ENCODE assay signal across 19 cellular contexts in the genomic region with DNA sequence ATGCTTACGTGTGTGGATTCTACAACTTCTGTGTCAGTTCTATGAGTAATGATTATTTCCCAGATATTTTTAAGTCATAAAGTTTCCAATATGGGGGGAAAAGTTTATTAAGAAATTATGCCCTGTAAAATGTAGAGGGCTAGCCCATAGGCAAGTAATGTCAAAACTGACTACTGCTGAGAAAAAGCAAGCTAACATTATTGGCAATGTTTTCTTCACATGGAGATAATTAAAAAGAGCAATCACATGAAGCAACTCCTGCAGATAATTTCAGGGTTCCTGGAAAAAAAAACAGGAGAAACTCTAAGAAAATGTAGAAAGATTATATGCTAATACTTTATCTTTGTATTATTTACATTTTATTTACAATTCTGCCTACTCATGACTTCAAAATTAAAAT. TPM values are rescaled to one million over a fixed set of nuclear protein-coding genes. Genes with fewer than 3 reads are reported as not detected.
DNase-seq lines count a peak whose midpoint lies in the region; ATAC-seq and TF ChIP-seq lines count a peak whose summit lies in the region.
"Had no signal": no experiment of that assay in that cellular context is flagged by ENCODE, and none has a peak within 500 bp of the region (broad histone marks: within the 10 kb centered on the region; RNA-seq: fewer than 3 reads in every experiment).

No MANE protein-coding gene starts in this region.

- BruUV-seq in A673 (replicated peaks; lab: Mats Ljungman, UMichigan) = no TSS peak

- H3K27ac ChIP-seq in A673 (ENCODE audit: low read depth, low read length, poor library complexity, severe bottlenecking) (peak overlapping the region; percentile 19), sigmoid colon (peak overlapping the region in 3 of 4 donors; percentile 38 to 59 (median 40)), thyroid gland (no peak overlapping the region)

- H3K4me3 ChIP-seq in A673 (ENCODE audit: low read depth, low read length, poor library complexity, severe bottlenecking) (no peak overlapping the region), sigmoid colon (no peak overlapping the region), thyroid gland (replicated peaks in 1 of 3) (no peak overlapping the region)
- H3K4me3 ChIP-seq: K562 had no signal

- H3K27me3 ChIP-seq in A673 (replicated peaks; ENCODE audit: insufficient read depth, low read depth, low read length, poor library complexity) (no peaks in the 10 kb centered on the region), sigmoid colon (no peaks in the 10 kb centered on the region), thyroid gland (no peaks in the 10 kb centered on the region)

- DNase-seq in A673 (ENCODE audit: low spot score) (no peak), NCI-H69 (lab: John Stamatoyannopoulos, UW) (peak; percentile 40), fibroblast of gingiva (ENCODE audit: low read depth) (peak; percentile 56), sigmoid colon (no peak), thyroid gland (no peak), nephron progenitor cell (no peak)
- DNase-seq: 8988T; Caco-2; CD4-positive, alpha-beta T cell; NCI-H1105; NCI-H2081; NCI-H524 treated with DMSO at 0.1 percent for 48 hours; PC-3; RPMI8226; SIG-M5 had no signal

- CTCF ChIA-PET in A673 (lab: Charles Lee) = no interaction called here

- TF ChIP-seq CTCF in A673 (conservative IDR thresholded peaks at IDR 0.05; ENCODE audit: low read depth, low read length) (no peak), sigmoid colon (IDR thresholded peaks at IDR 0.05) (no peak), thyroid gland (IDR thresholded peaks at IDR 0.05) (no peak), nephron progenitor cell (IDR thresholded peaks at IDR 0.05) (no peak)

- WGBS in sigmoid colon, 2 donors = 84 to 95% methylated on average over 1 of the region's 1 CpG
- 82 to 85% methylated on average over 1 of the region's 1 CpG for WGBS in thyroid gland, 2 donors

- H3K4me1 Mint-ChIP-seq in nephron progenitor cell = peaks cover 19% of the 10 kb centered on the region

- ATAC-seq in HG03457 (IDR thresholded peaks at IDR 0.05; ENCODE audit: unreplicated experiment) (no peak), GM21423 (IDR thresholded peaks at IDR 0.05; ENCODE audit: unreplicated experiment) (no peak)
- ATAC-seq: HCT116, PC-3 had no signal

- no peak overlapping the region for H3K27ac Mint-ChIP-seq in nephron progenitor cell
- H3K27ac Mint-ChIP-seq: CD4-positive, alpha-beta T cell had no signal

- peaks cover 14% of the 10 kb centered on the region for H3K4me1 ChIP-seq in A673 (ENCODE audit: insufficient read depth, low read length, poor library complexity, severe bottlenecking)
- peaks cover 0 to 81% (median 59%) of the 10 kb centered on the region in 4 donors for H3K4me1 ChIP-seq in sigmoid colon
- H3K4me1 ChIP-seq in thyroid gland = peaks cover 4 to 7% of the 10 kb centered on the region in 2 donors
- H3K4me1 ChIP-seq: Caco-2 had no signal

- POLR2A ChIA-PET in A673 (lab: Charles Lee; ENCODE audit: low non-redundant PET) = no interaction called here

- no peak for TF ChIP-seq POLR2A in sigmoid colon (IDR thresholded peaks at IDR 0.05)
- TF ChIP-seq POLR2A in thyroid gland (IDR thresholded peaks at IDR 0.05) = no peak

- peaks cover 29% of the 10 kb centered on the region for H3K36me3 Mint-ChIP-seq in nephron progenitor cell (ENCODE audit: low read depth)

- H3K36me3 ChIP-seq in A673 (ENCODE audit: insufficient read depth, low read length, poor library complexity, severe bottlenecking) (no peaks in the 10 kb centered on the region), sigmoid colon (no peaks in the 10 kb centered on the region), thyroid gland (no peaks in the 10 kb centered on the region)

- TF ChIP-seq EP300 in sigmoid colon (IDR thresholded peaks at IDR 0.05) = no peak

- no peak overlapping the region for H3K4me3 Mint-ChIP-seq in nephron progenitor cell
- H3K4me3 Mint-ChIP-seq: CD4-positive, alpha-beta T cell had no signal

- H3K27me3 Mint-ChIP-seq in nephron progenitor cell (ENCODE audit: low read depth, poor library complexity) = no peaks in the 10 kb centered on the region
- H3K27me3 Mint-ChIP-seq: CD4-positive, alpha-beta T cell had no signal

- H3K9me3 ChIP-seq in A673 (ENCODE audit: low read depth, low read length, poor library complexity, severe bottlenecking) = no peaks in the 10 kb centered on the region
- no peaks in the 10 kb centered on the region for H3K9me3 ChIP-seq in sigmoid colon
- H3K9me3 ChIP-seq in thyroid gland = no peaks in the 10 kb centered on the region
- H3K9me3 ChIP-seq: Caco-2 had no signal

- no peaks in the 10 kb centered on the region for H3K9me3 Mint-ChIP-seq in nephron progenitor cell
- H3K9me3 Mint-ChIP-seq: CD4-positive, alpha-beta T cell had no signal

- intact Hi-C loops in A673 (cut with micrococcal nuclease; ENCODE audit: unreplicated experiment) = no loop called here
- intact Hi-C loops in sigmoid colon (cut with DNase I) = no loop called here
- intact Hi-C loops in thyroid gland (cut with DNase I) = no loop called here

RNA-seq across cellular contexts. Expression of gene PPP1R12A, which starts 39.9 kb away (rescaled TPM):
- total RNA-seq in A673 (2021) (80.8 and 81.2 TPM in 2 replicates), sigmoid colon (100 to 1,000 TPM; 326 to 528 (median 393) TPM), thyroid gland (100 to 1,000 TPM in 2 of 4 donors, 10 to 100 TPM in 2; 90.0 to 128 (median 100) TPM)
- polyA plus RNA-seq in sigmoid colon = 10 to 100 TPM; 11.4 to 24.4 (median 12.0) TPM

Comparison
In these comparisons a context has a peak if more than half of its experiments do, and no peak if none do; other contexts are left out.
1. DNase-seq: peak in NCI-H69 (single experiment) and fibroblast of gingiva (single experiment); none in A673 (single experiment), sigmoid colon (single experiment), thyroid gland (0 of 2) and nephron progenitor cell (single experiment).
2. H3K27ac ChIP-seq: peak in A673 (single experiment) and sigmoid colon (3 of 4); none in thyroid gland (0 of 3).